ENCODE assay signal across 9 cellular contexts in genomic region chr12:65156366-65156831, GRCh38. TPM values are rescaled to one million over a fixed set of nuclear protein-coding genes. Genes with fewer than 3 reads are reported as not detected.
DNase-seq lines count a peak whose midpoint lies in the region; ATAC-seq and TF ChIP-seq lines count a peak whose summit lies in the region.
"Had no signal": no experiment of that assay in that cellular context is flagged by ENCODE, and none has a peak within 500 bp of the region (broad histone marks: within the 10 kb centered on the region; RNA-seq: fewer than 3 reads in every experiment).

No MANE protein-coding gene starts in this region.

- no peak overlapping the region for H3K9ac ChIP-seq in IMR-90 (ENCODE audit: low read depth, low read length)

- TF ChIP-seq CTCF in IMR-90 (conservative IDR thresholded peaks at IDR 0.05; ENCODE audit: low read depth, low read length): no peak
- no peak for TF ChIP-seq CTCF in brain microvascular endothelial cell (IDR thresholded peaks at IDR 0.05; ENCODE audit: low read depth, low read length, missing control alignments)
- TF ChIP-seq CTCF in sigmoid colon (IDR thresholded peaks at IDR 0.05): no peak

- dilution Hi-C loops in IMR-90 (cut with HindIII; ENCODE audit: low sequenced_read_pairs, unreplicated experiment): no loop called here

- in situ Hi-C loops in IMR-90 (cut with MboI; ENCODE audit: low sequenced_read_pairs): no loop called here
- in situ Hi-C loops in brain microvascular endothelial cell (cut with HindIII; ENCODE audit: low pct_ligation_motif_present, low sequenced_read_pairs): no loop called here

- no TSS peak for BruUV-seq in IMR-90 (replicated peaks; lab: Mats Ljungman, UMichigan)

- no peak overlapping the region for H3K56ac ChIP-seq in IMR-90 (ENCODE audit: extremely low read depth, insufficient read depth, low read length)

- H3K27me3 ChIP-seq in IMR-90 (ENCODE audit: control insufficient read depth, insufficient read depth, low read length) (peaks cover 10% of the 10 kb centered on the region), brain microvascular endothelial cell (replicated peaks) (no peaks in the 10 kb centered on the region), sigmoid colon (peaks cover 0 to 3% (median 0%) of the 10 kb centered on the region in 3 donors)

- TF ChIP-seq POLR2A in IMR-90 (IDR thresholded peaks at IDR 0.05; ENCODE audit: low read depth, low read length) (no peak), sigmoid colon (IDR thresholded peaks at IDR 0.05) (no peak)

- H3K4me1 ChIP-seq in IMR-90 (ENCODE audit: control insufficient read depth, insufficient read depth, low read length): no peaks in the 10 kb centered on the region
- no peaks in the 10 kb centered on the region for H3K4me1 ChIP-seq in sigmoid colon

- no peak for TF ChIP-seq RAD21 in IMR-90 (IDR thresholded peaks at IDR 0.05; ENCODE audit: low read length)

- no peak overlapping the region for H4K91ac ChIP-seq in IMR-90 (ENCODE audit: insufficient read depth, low read depth, low read length)

- WGBS in IMR-90 (ENCODE audit: extremely low coverage in 2 of 2, insufficient read length in 1 of 2), 2 experiments: no CpG with 5 or more reads among the region's 2 CpGs
- 42 to 56% methylated on average over 2 of the region's 2 CpGs for WGBS in sigmoid colon, 2 donors

- no peaks in the 10 kb centered on the region for H4K20me1 ChIP-seq in IMR-90 (ENCODE audit: insufficient read depth, low read length)

- H2AK9ac ChIP-seq in IMR-90 (replicated peaks; ENCODE audit: low read depth, low read length, poor library complexity): no peak overlapping the region

- CTCF ChIA-PET in IMR-90 (lab: Yijun Ruan, JAX): interaction anchor here (0.6 kb wide), 1 partner anchor 56 kb away, joined by 5 read pairs; no protein-coding TSS in a partner anchor

- peak overlapping the region; percentile 32; the same call in 1 of the 2 replicates for H2BK20ac ChIP-seq in IMR-90 (ENCODE audit: low read depth, low read length)

- peak overlapping the region; percentile 41 for H2BK120ac ChIP-seq in IMR-90 (ENCODE audit: low read depth, low read length)

- H4K5ac ChIP-seq in IMR-90 (ENCODE audit: low read depth, low read length): peak overlapping the region; percentile 75; the same call in 1 of the 2 replicates

- no peak overlapping the region for H3K23ac ChIP-seq in IMR-90 (ENCODE audit: low read depth, low read length)

- H2BK5ac ChIP-seq in IMR-90 (ENCODE audit: low read depth, low read length, poor library complexity, severe bottlenecking): no peak overlapping the region

- H3K4me2 ChIP-seq in IMR-90 (ENCODE audit: low read depth, low read length): no peak overlapping the region

- no peaks in the 10 kb centered on the region for H3K9me1 ChIP-seq in IMR-90 (ENCODE audit: insufficient read depth, low read length)

- POLR2A ChIA-PET in IMR-90 (lab: Charles Lee; ENCODE audit: unreplicated experiment): interaction anchor here (0.5 kb wide), 1 partner anchor 386 kb away, joined by 4 read pairs; no protein-coding TSS in a partner anchor

- no peak overlapping the region for H2AFZ ChIP-seq in IMR-90 (replicated peaks; ENCODE audit: low read length, poor library complexity)

- ATAC-seq in GM18498 (IDR thresholded peaks at IDR 0.05; ENCODE audit: unreplicated experiment): peak; percentile 91
- peak; percentile 94 for ATAC-seq in GM21529 (IDR thresholded peaks at IDR 0.05; ENCODE audit: unreplicated experiment)
- ATAC-seq in IMR-90 (ENCODE audit: low read depth): no peak

- H2BK15ac ChIP-seq in IMR-90 (ENCODE audit: low read depth, low read length): no peak overlapping the region

- H3K79me1 ChIP-seq in IMR-90 (ENCODE audit: low read depth in 1 of 2, low read length in 2 of 2): no peaks in the 10 kb centered on the region

- intact Hi-C loops in IMR-90 (cut with micrococcal nuclease): no loop called here
- intact Hi-C loops in sigmoid colon (cut with DNase I): no loop called here

- H3K36me3 ChIP-seq in IMR-90 (ENCODE audit: control insufficient read depth, insufficient read depth, low read length) (no peaks in the 10 kb centered on the region), brain microvascular endothelial cell (replicated peaks) (no peaks in the 10 kb centered on the region), sigmoid colon (no peaks in the 10 kb centered on the region)

- peak overlapping the region; percentile 69; the same call in 1 of the 2 replicates for H3K18ac ChIP-seq in IMR-90 (ENCODE audit: low read depth, low read length)

- H3K9me3 ChIP-seq in IMR-90 (ENCODE audit: control insufficient read depth, insufficient read depth, low read length) (no peaks in the 10 kb centered on the region), sigmoid colon (no peaks in the 10 kb centered on the region)

- TF ChIP-seq EP300 in sigmoid colon (IDR thresholded peaks at IDR 0.05): no peak

- H3K4me3 ChIP-seq in IMR-90 (ENCODE audit: insufficient read depth, low read depth, low read length) (no peak overlapping the region), brain microvascular endothelial cell (ENCODE audit: low read depth, low read length) (no peak overlapping the region), sigmoid colon (no peak overlapping the region)

- H3K27ac ChIP-seq in IMR-90 (ENCODE audit: insufficient read depth, low read length): no peak overlapping the region
- no peak overlapping the region for H3K27ac ChIP-seq in brain microvascular endothelial cell
- no peak overlapping the region for H3K27ac ChIP-seq in sigmoid colon

- DNase-seq in IMR-90: peak; percentile 5
- DNase-seq in brain microvascular endothelial cell: peak; percentile 3
- no peak for DNase-seq in stimulated activated CD8-positive, alpha-beta memory T cell treated with anti-CD3 and anti-CD28 coated beads, Interleukin-4, amount 100 ng/mL, for 48 hours
- DNase-seq in Ammon's horn (ENCODE audit: low spot score): no peak
- DNase-seq in sigmoid colon: no peak
- no peak for DNase-seq in NCI-H82 treated with DMSO at 0.1 percent for 48 hours (lab: John Stamatoyannopoulos, UW; ENCODE audit: unreplicated experiment)

- no peak overlapping the region for H2AK5ac ChIP-seq in IMR-90 (ENCODE audit: low read depth, low read length)

- H4K8ac ChIP-seq in IMR-90 (ENCODE audit: low read depth in 2 of 2, low read length in 2 of 2): no peak overlapping the region

- H3K14ac ChIP-seq in IMR-90 (replicated peaks; ENCODE audit: low read depth, low read length): no peak overlapping the region

- 0 out of 2 replicates have a peak overlapping the region, but pooled peaks have one; percentile 22 for H3K4ac ChIP-seq in IMR-90 (ENCODE audit: low read depth, low read length)

TF ChIP-seq in IMR-90, 13 proteins besides CTCF, POLR2A, EP300 and RAD21:
- TF ChIP-seq NFE2L2 (IDR thresholded peaks at IDR 0.05; ENCODE audit: low read depth, low read length) (peak; percentile 95), MAFK (IDR thresholded peaks at IDR 0.05; ENCODE audit: low read depth, low read length) (peak; percentile 80), CHD1 (IDR thresholded peaks at IDR 0.05; ENCODE audit: low read depth, low read length) (no peak), ELK1 (IDR thresholded peaks at IDR 0.05; ENCODE audit: borderline replicate concordance, low read depth, low read length) (no peak)

RNA-seq across cellular contexts. Expression of gene LEMD3, which starts 13.0 kb away (rescaled TPM):
- 9.9 and 20.3 TPM in 2 replicates for total RNA-seq in IMR-90 (2012; rRNA removed)
- polyA plus RNA-seq in IMR-90 (2012; rRNA removed): 5.2 and 5.5 TPM in 2 replicates
- 1.9 and 3.6 TPM in 2 replicates for polyA plus RNA-seq in IMR-90 (2012; cell fraction: cytosol; rRNA removed)
- polyA plus RNA-seq in IMR-90 (2012; cell fraction: nucleus; rRNA removed; ENCODE audit: low replicate concordance): 10.0 and 11.3 TPM in 2 replicates
- total RNA-seq in sigmoid colon: 10 to 100 TPM; 17.7 to 32.7 (median 22.7) TPM
- polyA plus RNA-seq in sigmoid colon: 10 to 100 TPM in 1 of 3 donors, 1 to 10 TPM in 2; 3.6 to 12.0 (median 3.7) TPM

RNA-seq across cellular contexts. Expression of gene WIF1, which starts 35.3 kb away (rescaled TPM):
- total RNA-seq in IMR-90 (2012; rRNA removed) (not detected in 2 replicates), sigmoid colon (not detected)
- polyA plus RNA-seq in IMR-90 (2012; rRNA removed) (not detected in 2 replicates), sigmoid colon (under 1 TPM in 1 of 3 donors, not detected in 2; 0.15 TPM)
- not detected in 2 replicates for polyA plus RNA-seq in IMR-90 (2012; cell fraction: cytosol; rRNA removed)
- polyA plus RNA-seq in IMR-90 (2012; cell fraction: nucleus; rRNA removed; ENCODE audit: low replicate concordance): not detected in 2 replicates
- total RNA-seq: NCI-H460 had no signal

Comparison
In these comparisons a context has a peak if more than half of its experiments do, and no peak if none do; other contexts are left out.
1. DNase-seq: peak in IMR-90 (single experiment) and brain microvascular endothelial cell (single experiment); none in stimulated activated CD8-positive, alpha-beta memory T cell treated with anti-CD3 and anti-CD28 coated beads, Interleukin-4, amount 100 ng/mL, for 48 hours (single experiment), Ammon's horn (single experiment), sigmoid colon (single experiment) and NCI-H82 treated with DMSO at 0.1 percent for 48 hours (single experiment).